ENCODE assay signal across 1 cellular context in genomic region chr2:27753744-27754588, GRCh38.
TF ChIP-seq lines count a peak whose summit lies in the region.

No MANE protein-coding gene starts in this region.

TF ChIP-seq in HepG2, 621 proteins besides CTCF, POLR2A, EP300 and RAD21 (continued from another document and continues in another):
- no peak for TF ChIP-seq GABPB1 (CRISPR knock-in tag; IDR thresholded peaks at IDR 0.05)
- peak; percentile 47 for TF ChIP-seq ZNF792 (CRISPR knock-in tag; IDR thresholded peaks at IDR 0.05)
- TF ChIP-seq HBP1 (CRISPR knock-in tag; IDR thresholded peaks at IDR 0.05; ENCODE audit: low read depth) = 0 out of 2 replicates have a peak, but pooled peaks have one; percentile 51
- TF ChIP-seq ZNF276 (CRISPR knock-in tag; IDR thresholded peaks at IDR 0.05; ENCODE audit: low read depth) = no peak; the same call in 1 of the 2 replicates
- no peak for TF ChIP-seq MATR3 (CRISPR knock-in tag; IDR thresholded peaks at IDR 0.05)
- no peak for TF ChIP-seq ETS1 (CRISPR knock-in tag; IDR thresholded peaks at IDR 0.05)
- TF ChIP-seq RBFOX2 (IDR thresholded peaks at IDR 0.05; ENCODE audit: low read depth, low read length) = 0 out of 2 replicates have a peak, but pooled peaks have one; percentile 20
- TF ChIP-seq HMG20B (CRISPR knock-in tag; conservative IDR thresholded peaks at IDR 0.05) = no peak
- peak; percentile 49; the same call in 1 of the 2 replicates for TF ChIP-seq THAP11 (CRISPR knock-in tag; IDR thresholded peaks at IDR 0.05)
- no peak for TF ChIP-seq ZBTB46 (CRISPR knock-in tag; IDR thresholded peaks at IDR 0.05; ENCODE audit: borderline replicate concordance)
- no peak for TF ChIP-seq ZNF557 (CRISPR knock-in tag; IDR thresholded peaks at IDR 0.05)
- TF ChIP-seq FOSL2 (CRISPR knock-in tag; IDR thresholded peaks at IDR 0.05) = peak; percentile 58
- TF ChIP-seq ZMYM3 (CRISPR knock-in tag; IDR thresholded peaks at IDR 0.05) = peak; percentile 70; the same call in 1 of the 2 replicates
- no peak for TF ChIP-seq SNAPC5 (CRISPR knock-in tag; IDR thresholded peaks at IDR 0.05; ENCODE audit: borderline replicate concordance)
- TF ChIP-seq ZNF234 (CRISPR knock-in tag; conservative IDR thresholded peaks at IDR 0.05) = no peak
- TF ChIP-seq ZNF550 (CRISPR knock-in tag; IDR thresholded peaks at IDR 0.05; ENCODE audit: borderline replicate concordance) = no peak
- TF ChIP-seq ATAD3A (CRISPR knock-in tag; IDR thresholded peaks at IDR 0.05) = no peak
- TF ChIP-seq ZNF629 (CRISPR knock-in tag; conservative IDR thresholded peaks at IDR 0.05) = peak; percentile 75
- no peak for TF ChIP-seq IRF1 (CRISPR knock-in tag; IDR thresholded peaks at IDR 0.05; ENCODE audit: low read depth)
- TF ChIP-seq MLXIP (CRISPR knock-in tag; IDR thresholded peaks at IDR 0.05; ENCODE audit: borderline replicate concordance) = no peak
- TF ChIP-seq ZNF530 (CRISPR knock-in tag; IDR thresholded peaks at IDR 0.05; ENCODE audit: low read depth) = no peak
- TF ChIP-seq ZNF232 (CRISPR knock-in tag; IDR thresholded peaks at IDR 0.05; ENCODE audit: borderline replicate concordance) = no peak
- TF ChIP-seq REL (CRISPR knock-in tag; conservative IDR thresholded peaks at IDR 0.05) = no peak
- TF ChIP-seq ZNF446 (CRISPR knock-in tag; IDR thresholded peaks at IDR 0.05) = 0 out of 2 replicates have a peak, but pooled peaks have one; percentile 30
- no peak for TF ChIP-seq NONO (IDR thresholded peaks at IDR 0.05)
- peak; percentile 3; the same call in 1 of the 2 replicates for TF ChIP-seq NONO (CRISPR knock-in tag; conservative IDR thresholded peaks at IDR 0.05)
- TF ChIP-seq ZNF282 (IDR thresholded peaks at IDR 0.05; ENCODE audit: partially characterized antibody) = no peak
- 0 out of 2 replicates have a peak, but pooled peaks have one; percentile 10 for TF ChIP-seq ZNF644 (CRISPR knock-in tag; IDR thresholded peaks at IDR 0.05; ENCODE audit: low read depth)
- TF ChIP-seq CSRNP1 (CRISPR knock-in tag; IDR thresholded peaks at IDR 0.05) = no peak
- peak; percentile 87; the same call in 1 of the 2 replicates for TF ChIP-seq ZNF414 (CRISPR knock-in tag; IDR thresholded peaks at IDR 0.05)
- TF ChIP-seq ZNF747 (CRISPR knock-in tag; IDR thresholded peaks at IDR 0.05; ENCODE audit: borderline replicate concordance) = no peak
- TF ChIP-seq GFI1 (CRISPR knock-in tag; IDR thresholded peaks at IDR 0.05; ENCODE audit: borderline replicate concordance) = peak; percentile 43; the same call in 1 of the 2 replicates
- no peak for TF ChIP-seq ZNF800 (CRISPR knock-in tag; IDR thresholded peaks at IDR 0.05)
- TF ChIP-seq ZKSCAN5 (CRISPR knock-in tag; IDR thresholded peaks at IDR 0.05) = no peak
- peak; percentile 63; the same call in 1 of the 2 replicates for TF ChIP-seq ELF3 (CRISPR knock-in tag; IDR thresholded peaks at IDR 0.05)
- TF ChIP-seq ZSCAN31 (CRISPR knock-in tag; IDR thresholded peaks at IDR 0.05; ENCODE audit: low read depth) = no peak; the same call in 1 of the 2 replicates
- peak; percentile 87; the same call in 1 of the 2 replicates for TF ChIP-seq MXD4 (CRISPR knock-in tag; IDR thresholded peaks at IDR 0.05)
- no peak for TF ChIP-seq ZSCAN12 (CRISPR knock-in tag; IDR thresholded peaks at IDR 0.05)
- no peak for TF ChIP-seq ZNF556 (CRISPR knock-in tag; IDR thresholded peaks at IDR 0.05; ENCODE audit: borderline replicate concordance)
- no peak for TF ChIP-seq ZNF589 (CRISPR knock-in tag; conservative IDR thresholded peaks at IDR 0.05)
- TF ChIP-seq DNMT1 (CRISPR knock-in tag; IDR thresholded peaks at IDR 0.05) = no peak
- no peak for TF ChIP-seq ZFP82 (CRISPR knock-in tag; IDR thresholded peaks at IDR 0.05; ENCODE audit: borderline replicate concordance)
- TF ChIP-seq RNF219 (CRISPR knock-in tag; IDR thresholded peaks at IDR 0.05) = no peak
- TF ChIP-seq SKI (IDR thresholded peaks at IDR 0.05; ENCODE audit: partially characterized antibody) = no peak
- peak; percentile 65 for TF ChIP-seq FOXA3 (CRISPR knock-in tag; IDR thresholded peaks at IDR 0.05)
- TF ChIP-seq NKX3-1 (CRISPR knock-in tag; IDR thresholded peaks at IDR 0.05) = no peak
- no peak for TF ChIP-seq SSRP1 (CRISPR knock-in tag; IDR thresholded peaks at IDR 0.05)
- TF ChIP-seq JDP2 (CRISPR knock-in tag; IDR thresholded peaks at IDR 0.05; ENCODE audit: borderline replicate concordance) = no peak
